ENCODE assay signal across 11 cellular contexts in genomic region chr10:99235469-99235871, GRCh38. TPM values are rescaled to one million over a fixed set of nuclear protein-coding genes. Genes with fewer than 3 reads are reported as not detected.
DNase-seq lines count a peak whose midpoint lies in the region; ATAC-seq and TF ChIP-seq lines count a peak whose summit lies in the region.
"Had no signal": no experiment of that assay in that cellular context is flagged by ENCODE, and none has a peak within 500 bp of the region (broad histone marks: within the 10 kb centered on the region; RNA-seq: fewer than 3 reads in every experiment).

Gene HPSE2, minus strand, starts transcription at chr10:99235852.

- H3K4me1 ChIP-seq in ES-I3 (ENCODE audit: insufficient read depth, low read length) (peaks cover 3% of the 10 kb centered on the region; the same call in 1 of the 2 replicates), sigmoid colon (peaks cover 0 to 44% (median 38%) of the 10 kb centered on the region in 4 donors)

- H3K9ac ChIP-seq in ES-I3 (ENCODE audit: low read depth, low read length), result peak within 1 kb of the TSS; percentile 61; the same call in 1 of the 2 replicates

- no peaks in the 10 kb centered on the region for H3K9me3 ChIP-seq in ES-I3 (ENCODE audit: control insufficient read depth, insufficient read depth, low read length)
- H3K9me3 ChIP-seq in sigmoid colon, result no peaks in the 10 kb centered on the region

- peak within 1 kb of the TSS; percentile 42 to 64 (median 50) for H3K4me3 Mint-ChIP-seq in T-cell

- no peak for ATAC-seq in T-cell (replicated peaks in 1 of 4)

- DNase-seq in T-cell (no peak), sigmoid colon (no peak), NCI-H2107 (lab: John Stamatoyannopoulos, UW) (no peak), cerebellar nuclear complex (lab: John Stamatoyannopoulos, UW) (no peak), GM20000 (ENCODE audit: low spot score) (no peak)
- DNase-seq in stimulated activated CD4-positive, alpha-beta T cell treated with anti-CD3 and anti-CD28 coated beads, Interleukin-2, amount 100 ng/mL, for 24 hours, result no peak
- DNase-seq: activated CD4-positive, alpha-beta T cell treated with anti-CD3 and anti-CD28 coated beads, Interleukin-2, amount 50 U/mL, for 48 hours had no signal

- peaks cover 9 to 36% (median 30%) of the 10 kb centered on the region in 3 donors for H3K4me1 Mint-ChIP-seq in T-cell

- H3K27ac ChIP-seq in sigmoid colon, result peak within 1 kb of the TSS in 3 of 4 donors; percentile 44 to 91 (median 46)

- no peaks in the 10 kb centered on the region for H3K9me3 Mint-ChIP-seq in T-cell

- CTCF ChIA-PET in T-cell (lab: Charles Lee), result no interaction called here

- no peak for TF ChIP-seq POLR2A in sigmoid colon (IDR thresholded peaks at IDR 0.05)

- intact Hi-C loops in sigmoid colon (cut with DNase I), result no loop called here

- no peak for TF ChIP-seq EP300 in sigmoid colon (IDR thresholded peaks at IDR 0.05)

- POLR2A ChIA-PET in T-cell (lab: Charles Lee), result no interaction called here

- H3K27ac Mint-ChIP-seq in T-cell, result no peak within 1 kb of the TSS

- WGBS in sigmoid colon, 2 donors, result 4 to 5% methylated on average over 8 of the region's 8 CpGs

- peaks cover 60 to 84% of the 10 kb centered on the region in 2 donors for H3K27me3 Mint-ChIP-seq in T-cell

- TF ChIP-seq CTCF in sigmoid colon (IDR thresholded peaks at IDR 0.05) (no peak), GM20000 (IDR thresholded peaks at IDR 0.05; ENCODE audit: extremely low read depth, missing control alignments) (no peak)

- H3K4me3 ChIP-seq in iPS-11a (ENCODE audit: low read depth, low read length), result peak within 1 kb of the TSS; percentile 43
- H3K4me3 ChIP-seq in sigmoid colon, result peak within 1 kb of the TSS; percentile 18 to 45 (median 41)

- H3K27me3 ChIP-seq in sigmoid colon, result peaks cover 42 to 84% (median 56%) of the 10 kb centered on the region in 3 donors

- H3K36me3 Mint-ChIP-seq in T-cell, result no peaks in the 10 kb centered on the region

- no peaks in the 10 kb centered on the region for H3K36me3 ChIP-seq in ES-I3 (ENCODE audit: insufficient read depth, low read length)
- H3K36me3 ChIP-seq in sigmoid colon, result no peaks in the 10 kb centered on the region

RNA-seq across cellular contexts. Expression of gene HPSE2, which starts in this region (rescaled TPM):
- total RNA-seq in T-cell, result under 1 TPM in 4 of 5 donors, not detected in 1; 0.13 to 0.23 (median 0.18) TPM
- total RNA-seq in sigmoid colon, result 10 to 100 TPM in 1 of 4 donors, 1 to 10 TPM in 3; 4.8 to 11.8 (median 5.1) TPM
- under 1 TPM; under 0.01 to 0.92 (median 0.52) TPM for polyA plus RNA-seq in sigmoid colon
- total RNA-seq: endothelial cell of umbilical vein, renal cortical epithelial cell had no signal
- polyA plus RNA-seq: endothelial cell of umbilical vein had no signal

Comparison
In these comparisons a context has a peak if more than half of its experiments do, and no peak if none do; other contexts are left out.
1. RNA of gene HPSE2 (total RNA-seq): 4.8 to 11.8 TPM in sigmoid colon; 0.13 to 0.23 TPM in T-cell; every median in the first group is over 4 times any median in the second.